1 cellular context compared by ENCODE assay signal in the genomic region with DNA sequence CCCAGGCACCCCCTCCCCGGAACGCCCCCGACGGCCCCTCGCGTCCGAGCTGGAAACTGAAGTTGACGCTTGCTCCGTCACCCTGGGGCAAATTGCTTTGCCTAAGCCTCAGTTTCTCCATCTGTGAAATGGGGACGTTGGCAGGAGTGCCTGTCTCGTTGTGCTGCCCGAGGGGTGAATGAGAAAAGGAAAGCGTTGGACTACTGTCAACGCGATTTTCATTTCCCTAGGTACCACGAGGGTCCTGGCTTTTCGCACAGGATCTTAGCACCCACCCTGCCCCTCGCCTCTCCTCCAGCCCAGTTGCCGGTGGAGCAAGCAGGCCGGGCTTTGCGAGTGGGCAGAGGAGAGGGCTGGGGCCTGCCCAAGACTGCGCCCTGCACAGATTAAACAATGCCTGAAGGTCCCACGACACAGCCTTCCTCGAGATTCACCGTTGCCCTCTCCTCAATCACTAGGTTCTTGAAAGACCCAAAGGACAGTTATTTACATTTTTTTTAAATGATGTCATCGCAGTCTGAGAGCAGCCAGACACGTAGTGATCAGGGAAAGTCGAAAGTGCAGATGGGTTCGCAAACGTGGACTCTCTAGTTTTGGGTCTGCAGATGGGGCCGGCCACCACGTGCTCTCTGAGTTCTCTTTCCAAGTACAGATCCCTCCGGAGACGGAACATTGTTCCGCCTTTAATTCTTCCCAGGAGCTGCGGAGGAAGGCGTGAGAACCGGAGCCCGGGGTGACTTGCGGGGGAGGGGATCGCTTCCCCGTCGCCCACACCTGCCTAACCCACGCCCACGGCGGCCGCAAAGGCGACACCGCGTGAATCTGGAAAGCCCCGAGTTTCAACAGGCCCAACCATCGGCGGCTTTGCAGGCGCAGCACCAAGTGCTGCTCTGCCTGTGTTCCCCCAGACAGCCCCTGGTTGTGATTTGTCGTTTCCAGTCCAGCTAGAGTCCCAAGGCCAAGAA.
TF ChIP-seq lines count a peak whose summit lies in the region.

No MANE protein-coding gene starts in this region.

TF ChIP-seq in IMR-90, 13 proteins besides CTCF, POLR2A, EP300 and RAD21:
- TF ChIP-seq MAZ (IDR thresholded peaks at IDR 0.05; ENCODE audit: borderline replicate concordance, low read depth, low read length) (0 out of 2 replicates have a peak, but pooled peaks have one; percentile 12), FOS (IDR thresholded peaks at IDR 0.05; ENCODE audit: low read depth, low read length) (peak; percentile 64), BHLHE40 (IDR thresholded peaks at IDR 0.05; ENCODE audit: low read depth, low read length) (peak; percentile 20; the same call in 1 of the 2 replicates), MAFK (IDR thresholded peaks at IDR 0.05; ENCODE audit: low read depth, low read length) (no peak), RCOR1 (IDR thresholded peaks at IDR 0.05; ENCODE audit: insufficient replicate concordance, low read length) (peak; percentile 80), CHD1 (IDR thresholded peaks at IDR 0.05; ENCODE audit: low read depth, low read length) (0 out of 2 replicates have a peak, but pooled peaks have one; percentile 81), RFX5 (IDR thresholded peaks at IDR 0.05; ENCODE audit: low read depth, low read length) (no peak), MXI1 (IDR thresholded peaks at IDR 0.05; ENCODE audit: borderline replicate concordance, low read depth, low read length) (peak; percentile 77; the same call in 1 of the 2 replicates)
- TF ChIP-seq, protein P1, sequence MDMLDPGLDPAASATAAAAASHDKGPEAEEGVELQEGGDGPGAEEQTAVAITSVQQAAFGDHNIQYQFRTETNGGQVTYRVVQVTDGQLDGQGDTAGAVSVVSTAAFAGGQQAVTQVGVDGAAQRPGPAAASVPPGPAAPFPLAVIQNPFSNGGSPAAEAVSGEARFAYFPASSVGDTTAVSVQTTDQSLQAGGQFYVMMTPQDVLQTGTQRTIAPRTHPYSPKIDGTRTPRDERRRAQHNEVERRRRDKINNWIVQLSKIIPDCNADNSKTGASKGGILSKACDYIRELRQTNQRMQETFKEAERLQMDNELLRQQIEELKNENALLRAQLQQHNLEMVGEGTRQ (IDR thresholded peaks at IDR 0.05; ENCODE audit: low read depth, low read length): peak; percentile 67
